In genomic region chr12:807041-807717, GRCh38 we compare ENCODE assay signal across 1 cellular context.
TF ChIP-seq lines count a peak whose summit lies in the region.

No MANE protein-coding gene starts in this region.

TF ChIP-seq in liver, 16 proteins besides CTCF, POLR2A, EP300 and RAD21 (continued from another document):
- TF ChIP-seq REST (IDR thresholded peaks at IDR 0.05) (no peak), GABPA (IDR thresholded peaks at IDR 0.05 in 1 of 2, conservative IDR thresholded peaks at IDR 0.05 in 1 of 2) (no peak)
